In the genomic region with DNA sequence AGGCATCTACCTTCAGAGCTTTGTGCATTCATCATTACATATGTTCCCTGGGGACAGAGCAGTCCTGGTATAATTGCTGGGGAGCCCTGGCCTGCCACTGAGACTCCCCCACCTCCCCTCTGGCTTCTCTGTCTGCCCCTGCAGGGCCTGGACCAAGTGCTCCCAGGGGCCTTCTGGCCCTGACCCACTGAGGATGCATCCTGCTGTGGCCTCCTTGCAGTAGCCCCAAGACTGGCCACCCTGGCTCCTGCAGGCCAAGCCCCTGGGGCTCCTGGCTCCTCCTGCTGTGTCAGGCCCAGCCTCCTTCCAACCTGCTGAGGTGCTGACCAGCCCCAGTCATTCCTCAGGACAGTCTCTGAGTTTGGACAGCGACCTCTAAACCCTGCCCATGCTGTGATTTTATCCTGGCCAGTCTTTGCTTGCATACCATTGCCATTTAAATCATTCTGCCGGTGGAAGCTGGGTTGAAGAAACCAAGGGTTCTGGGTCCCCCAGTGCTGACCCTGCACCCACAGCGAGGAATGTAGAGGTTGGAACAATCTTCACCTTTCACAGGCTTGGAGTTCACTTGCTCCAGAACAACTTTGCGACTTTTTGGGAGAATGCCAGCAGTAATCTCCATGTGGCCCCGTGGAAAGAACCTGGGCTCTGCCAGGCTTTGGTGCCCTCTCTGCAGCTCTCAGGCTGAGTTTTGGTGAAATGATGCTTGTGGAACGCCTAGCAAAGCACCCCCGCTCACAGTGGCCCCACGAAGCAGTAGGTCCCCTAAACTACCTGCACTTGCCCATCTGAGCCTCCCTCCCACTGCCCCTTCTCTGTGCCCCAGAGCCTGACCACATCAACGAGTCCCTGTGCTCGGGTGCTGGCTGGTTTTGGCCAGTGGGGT, we compare ENCODE assay signal across 13 cellular contexts.
"Had no signal": no experiment of that assay in that cellular context is flagged by ENCODE, and none has a peak within 500 bp of the region (broad histone marks: within the 10 kb centered on the region; RNA-seq: fewer than 3 reads in every experiment).

No MANE protein-coding gene starts in this region.

- H3K36me3 Mint-ChIP-seq: activated naive CD4-positive, alpha-beta T cell treated with anti-CD3 and anti-CD28 coated beads, Interleukin-2, amount 10 ng/mL, durations not matched to agents 7 days and 5 days; natural killer cell had no signal

- H3K4me3 Mint-ChIP-seq: activated naive CD4-positive, alpha-beta T cell treated with anti-CD3 and anti-CD28 coated beads, Interleukin-2, amount 10 ng/mL, durations not matched to agents 7 days and 5 days; central memory CD8-positive, alpha-beta T cell; natural killer cell had no signal

- DNase-seq: activated CD4-positive, alpha-beta T cell treated with anti-CD3 and anti-CD28 coated beads, Interleukin-2, amount 50 U/mL, for 4 hours; activated CD4-positive, CD25-positive, alpha-beta regulatory T cell treated with anti-CD3 and anti-CD28 coated beads, Interleukin-2, amount 50 U/mL, for 72 hours; activated naive CD4-positive, alpha-beta T cell treated with anti-CD3 and anti-CD28 coated beads, Interleukin-2, amount 10 ng/mL, durations not matched to agents 7 days and 5 days; effector CD8-positive, alpha-beta T cell; esophagus squamous epithelium; hypothalamus; kidney glomerular epithelial cell; mesendoderm; natural killer cell; stimulated activated CD4-positive, alpha-beta T cell treated with anti-CD3 and anti-CD28 coated beads, Interleukin-15, amount 100 ng/mL, for 24 hours; stimulated activated CD4-positive, alpha-beta T cell treated with anti-CD3 and anti-CD28 coated beads, Interleukin-4, amount 100 ng/mL, for 1 hour; stimulated activated naive CD4-positive, alpha-beta T cell had no signal

- H3K9me3 Mint-ChIP-seq: activated naive CD4-positive, alpha-beta T cell treated with anti-CD3 and anti-CD28 coated beads, Interleukin-2, amount 10 ng/mL, durations not matched to agents 7 days and 5 days; central memory CD8-positive, alpha-beta T cell; natural killer cell had no signal

- H3K4me1 Mint-ChIP-seq: activated naive CD4-positive, alpha-beta T cell treated with anti-CD3 and anti-CD28 coated beads, Interleukin-2, amount 10 ng/mL, durations not matched to agents 7 days and 5 days; central memory CD8-positive, alpha-beta T cell; natural killer cell had no signal

- H3K27ac Mint-ChIP-seq: activated naive CD4-positive, alpha-beta T cell treated with anti-CD3 and anti-CD28 coated beads, Interleukin-2, amount 10 ng/mL, durations not matched to agents 7 days and 5 days; natural killer cell had no signal
